ENCODE assay signal across 35 cellular contexts in genomic region chr9:136148766-136149165, GRCh38. TPM values are rescaled to one million over a fixed set of nuclear protein-coding genes. Genes with fewer than 3 reads are reported as not detected.
"Had no signal": no experiment of that assay in that cellular context is flagged by ENCODE, and none has a peak within 500 bp of the region (broad histone marks: within the 10 kb centered on the region; RNA-seq: fewer than 3 reads in every experiment).

No MANE protein-coding gene starts in this region.

- H3K4me1 Mint-ChIP-seq: naive thymus-derived CD8-positive, alpha-beta T cell; stimulated activated effector memory CD8-positive, alpha-beta T cell treated with anti-CD3 and anti-CD28 coated beads, Interleukin-12 subunit alpha, Interleukin-12 subunit beta, amount 100 ng/mL, for 72 hours had no signal

- H3K27ac ChIP-seq: colonic mucosa, epithelial cell of prostate, gastrocnemius medialis, heart left ventricle, hepatocyte, left lung, neutrophil, parathyroid adenoma, sigmoid colon, stomach, thyroid gland, vagina had no signal

- H3K79me2 ChIP-seq: hepatocyte, parathyroid adenoma had no signal

- DNase-seq: colonic mucosa; effector CD8-positive, alpha-beta T cell; endodermal cell; foreskin fibroblast; gastrocnemius medialis; left cardiac atrium; mesenchymal stem cell; naive thymus-derived CD8-positive, alpha-beta T cell; sigmoid colon; stimulated activated CD4-positive, alpha-beta T cell treated with anti-CD3 and anti-CD28 coated beads, Interleukin-2, amount 100 ng/mL, for 24 hours; stimulated activated CD4-positive, alpha-beta T cell treated with anti-CD3 and anti-CD28 coated beads, Interleukin-4, amount 100 ng/mL, for 24 hours; stimulated activated naive CD4-positive, alpha-beta T cell treated with Interleukin-2 at 50 U/mL for 16 hours; stomach; thyroid gland; trophoblast cell had no signal

- H2AFZ ChIP-seq: hepatocyte, parathyroid adenoma had no signal

- H3K9ac ChIP-seq: parathyroid adenoma had no signal

- H3K9me3 ChIP-seq: colonic mucosa, gastrocnemius medialis, heart left ventricle, left lung, mucosa of descending colon, neutrophil, sigmoid colon, stomach, thyroid gland, vagina had no signal

- H3K36me3 Mint-ChIP-seq: mesothelial cell of epicardium; naive thymus-derived CD8-positive, alpha-beta T cell; stimulated activated effector memory CD8-positive, alpha-beta T cell treated with anti-CD3 and anti-CD28 coated beads, Interleukin-12 subunit alpha, Interleukin-12 subunit beta, amount 100 ng/mL, for 72 hours had no signal

- H3K4me2 ChIP-seq: hepatocyte had no signal

- H3K27ac Mint-ChIP-seq: dendritic cell treated with granulocyte-macrophage colony-stimulating factor and Interleukin-4, amounts not matched to agents 40 ng/mL and 50 ng/mL, for 4 days; endodermal cell; mesothelial cell of epicardium; naive thymus-derived CD8-positive, alpha-beta T cell; nephron progenitor cell; progenitor cell of endocrine pancreas; stimulated activated effector memory CD8-positive, alpha-beta T cell treated with anti-CD3 and anti-CD28 coated beads, Interleukin-12 subunit alpha, Interleukin-12 subunit beta, amount 100 ng/mL, for 72 hours had no signal

- H3K27me3 ChIP-seq: hepatocyte, thyroid gland, vagina had no signal

- H3K4me1 ChIP-seq: colonic mucosa, gastrocnemius medialis, heart left ventricle, left lung, parathyroid adenoma, sigmoid colon, vagina had no signal

- H3K9me3 Mint-ChIP-seq: dendritic cell treated with granulocyte-macrophage colony-stimulating factor and Interleukin-4, amounts not matched to agents 40 ng/mL and 50 ng/mL, for 4 days; endodermal cell; mesothelial cell of epicardium; naive thymus-derived CD8-positive, alpha-beta T cell; nephron progenitor cell; stimulated activated effector memory CD8-positive, alpha-beta T cell treated with anti-CD3 and anti-CD28 coated beads, Interleukin-12 subunit alpha, Interleukin-12 subunit beta, amount 100 ng/mL, for 72 hours had no signal

- H3K36me3 ChIP-seq: colonic mucosa, gastrocnemius medialis, heart left ventricle, left lung, neutrophil, sigmoid colon, stomach, thyroid gland, vagina had no signal

- H3K4me3 Mint-ChIP-seq: dendritic cell treated with granulocyte-macrophage colony-stimulating factor and Interleukin-4, amounts not matched to agents 40 ng/mL and 50 ng/mL, for 4 days; endodermal cell; mesothelial cell of epicardium; naive thymus-derived CD8-positive, alpha-beta T cell; nephron progenitor cell; stimulated activated effector memory CD8-positive, alpha-beta T cell treated with anti-CD3 and anti-CD28 coated beads, Interleukin-12 subunit alpha, Interleukin-12 subunit beta, amount 100 ng/mL, for 72 hours had no signal

- H3K4me3 ChIP-seq: colonic mucosa, gastrocnemius medialis, heart left ventricle, hepatocyte, left lung, mucosa of descending colon, sigmoid colon, stomach, thyroid gland, vagina had no signal

RNA-seq across cellular contexts. Expression of gene LHX3, which starts 56.2 kb away (rescaled TPM):
- total RNA-seq: colonic mucosa; endodermal cell; gastrocnemius medialis; glomerular endothelial cell; heart left ventricle; hepatocyte; kidney epithelial cell; left cardiac atrium; left lung; lung microvascular endothelial cell; mesothelial cell of epicardium; mucosa of descending colon; naive thymus-derived CD8-positive, alpha-beta T cell; osteoblast; progenitor cell of endocrine pancreas; sigmoid colon; skeletal muscle tissue; stomach; subcutaneous adipose tissue; thyroid gland; ureter; vagina had no signal
- polyA plus RNA-seq: heart left ventricle; hepatocyte; naive thymus-derived CD8-positive, alpha-beta T cell; sigmoid colon; stomach had no signal
